ENCODE assay signal across 1 cellular context in the genomic region with DNA sequence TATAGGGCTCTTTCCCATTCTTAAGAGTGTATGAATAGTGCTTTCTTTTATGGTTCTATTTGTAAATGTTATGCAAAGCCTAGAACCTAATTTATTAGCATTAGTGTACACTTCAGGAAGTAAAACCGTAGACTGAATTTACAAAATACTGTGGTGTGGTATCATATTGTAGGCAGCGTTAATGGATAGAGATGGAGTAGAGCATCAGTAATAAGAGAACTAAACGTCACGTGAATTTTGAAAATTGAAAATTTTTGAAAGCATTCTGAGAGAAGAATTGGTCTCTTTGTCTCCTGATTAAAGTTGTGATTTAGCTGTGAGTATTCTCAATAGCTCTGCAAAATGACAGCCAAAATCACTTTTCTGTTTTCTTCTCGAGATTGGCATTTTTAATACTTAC.
TF ChIP-seq lines count a peak whose summit lies in the region.

No MANE protein-coding gene starts in this region.

TF ChIP-seq in GM23338, 12 proteins besides CTCF, POLR2A, EP300 and RAD21:
- TF ChIP-seq, protein P1, sequence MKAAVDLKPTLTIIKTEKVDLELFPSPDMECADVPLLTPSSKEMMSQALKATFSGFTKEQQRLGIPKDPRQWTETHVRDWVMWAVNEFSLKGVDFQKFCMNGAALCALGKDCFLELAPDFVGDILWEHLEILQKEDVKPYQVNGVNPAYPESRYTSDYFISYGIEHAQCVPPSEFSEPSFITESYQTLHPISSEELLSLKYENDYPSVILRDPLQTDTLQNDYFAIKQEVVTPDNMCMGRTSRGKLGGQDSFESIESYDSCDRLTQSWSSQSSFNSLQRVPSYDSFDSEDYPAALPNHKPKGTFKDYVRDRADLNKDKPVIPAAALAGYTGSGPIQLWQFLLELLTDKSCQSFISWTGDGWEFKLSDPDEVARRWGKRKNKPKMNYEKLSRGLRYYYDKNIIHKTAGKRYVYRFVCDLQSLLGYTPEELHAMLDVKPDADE (IDR thresholded peaks at IDR 0.05) = no peak
- TF ChIP-seq NANOG (IDR thresholded peaks at IDR 0.05; ENCODE audit: borderline replicate concordance) (no peak), JUNB (IDR thresholded peaks at IDR 0.05; ENCODE audit: unreplicated experiment) (no peak), EZH2phosphoT487 (IDR thresholded peaks at IDR 0.05; ENCODE audit: unreplicated experiment) (no peak), STAT1 (IDR thresholded peaks at IDR 0.05; ENCODE audit: unreplicated experiment) (no peak), CREB1 (CRISPR knock-in tag; IDR thresholded peaks at IDR 0.05; ENCODE audit: low read depth) (no peak), POLR2AphosphoS5 (IDR thresholded peaks at IDR 0.05; ENCODE audit: low read depth) (no peak), EZH2 (IDR thresholded peaks at IDR 0.05; ENCODE audit: low read depth, unreplicated experiment) (no peak), ZNF114 (CRISPR knock-in tag; IDR thresholded peaks at IDR 0.05) (no peak)
- TF ChIP-seq, protein P2, sequence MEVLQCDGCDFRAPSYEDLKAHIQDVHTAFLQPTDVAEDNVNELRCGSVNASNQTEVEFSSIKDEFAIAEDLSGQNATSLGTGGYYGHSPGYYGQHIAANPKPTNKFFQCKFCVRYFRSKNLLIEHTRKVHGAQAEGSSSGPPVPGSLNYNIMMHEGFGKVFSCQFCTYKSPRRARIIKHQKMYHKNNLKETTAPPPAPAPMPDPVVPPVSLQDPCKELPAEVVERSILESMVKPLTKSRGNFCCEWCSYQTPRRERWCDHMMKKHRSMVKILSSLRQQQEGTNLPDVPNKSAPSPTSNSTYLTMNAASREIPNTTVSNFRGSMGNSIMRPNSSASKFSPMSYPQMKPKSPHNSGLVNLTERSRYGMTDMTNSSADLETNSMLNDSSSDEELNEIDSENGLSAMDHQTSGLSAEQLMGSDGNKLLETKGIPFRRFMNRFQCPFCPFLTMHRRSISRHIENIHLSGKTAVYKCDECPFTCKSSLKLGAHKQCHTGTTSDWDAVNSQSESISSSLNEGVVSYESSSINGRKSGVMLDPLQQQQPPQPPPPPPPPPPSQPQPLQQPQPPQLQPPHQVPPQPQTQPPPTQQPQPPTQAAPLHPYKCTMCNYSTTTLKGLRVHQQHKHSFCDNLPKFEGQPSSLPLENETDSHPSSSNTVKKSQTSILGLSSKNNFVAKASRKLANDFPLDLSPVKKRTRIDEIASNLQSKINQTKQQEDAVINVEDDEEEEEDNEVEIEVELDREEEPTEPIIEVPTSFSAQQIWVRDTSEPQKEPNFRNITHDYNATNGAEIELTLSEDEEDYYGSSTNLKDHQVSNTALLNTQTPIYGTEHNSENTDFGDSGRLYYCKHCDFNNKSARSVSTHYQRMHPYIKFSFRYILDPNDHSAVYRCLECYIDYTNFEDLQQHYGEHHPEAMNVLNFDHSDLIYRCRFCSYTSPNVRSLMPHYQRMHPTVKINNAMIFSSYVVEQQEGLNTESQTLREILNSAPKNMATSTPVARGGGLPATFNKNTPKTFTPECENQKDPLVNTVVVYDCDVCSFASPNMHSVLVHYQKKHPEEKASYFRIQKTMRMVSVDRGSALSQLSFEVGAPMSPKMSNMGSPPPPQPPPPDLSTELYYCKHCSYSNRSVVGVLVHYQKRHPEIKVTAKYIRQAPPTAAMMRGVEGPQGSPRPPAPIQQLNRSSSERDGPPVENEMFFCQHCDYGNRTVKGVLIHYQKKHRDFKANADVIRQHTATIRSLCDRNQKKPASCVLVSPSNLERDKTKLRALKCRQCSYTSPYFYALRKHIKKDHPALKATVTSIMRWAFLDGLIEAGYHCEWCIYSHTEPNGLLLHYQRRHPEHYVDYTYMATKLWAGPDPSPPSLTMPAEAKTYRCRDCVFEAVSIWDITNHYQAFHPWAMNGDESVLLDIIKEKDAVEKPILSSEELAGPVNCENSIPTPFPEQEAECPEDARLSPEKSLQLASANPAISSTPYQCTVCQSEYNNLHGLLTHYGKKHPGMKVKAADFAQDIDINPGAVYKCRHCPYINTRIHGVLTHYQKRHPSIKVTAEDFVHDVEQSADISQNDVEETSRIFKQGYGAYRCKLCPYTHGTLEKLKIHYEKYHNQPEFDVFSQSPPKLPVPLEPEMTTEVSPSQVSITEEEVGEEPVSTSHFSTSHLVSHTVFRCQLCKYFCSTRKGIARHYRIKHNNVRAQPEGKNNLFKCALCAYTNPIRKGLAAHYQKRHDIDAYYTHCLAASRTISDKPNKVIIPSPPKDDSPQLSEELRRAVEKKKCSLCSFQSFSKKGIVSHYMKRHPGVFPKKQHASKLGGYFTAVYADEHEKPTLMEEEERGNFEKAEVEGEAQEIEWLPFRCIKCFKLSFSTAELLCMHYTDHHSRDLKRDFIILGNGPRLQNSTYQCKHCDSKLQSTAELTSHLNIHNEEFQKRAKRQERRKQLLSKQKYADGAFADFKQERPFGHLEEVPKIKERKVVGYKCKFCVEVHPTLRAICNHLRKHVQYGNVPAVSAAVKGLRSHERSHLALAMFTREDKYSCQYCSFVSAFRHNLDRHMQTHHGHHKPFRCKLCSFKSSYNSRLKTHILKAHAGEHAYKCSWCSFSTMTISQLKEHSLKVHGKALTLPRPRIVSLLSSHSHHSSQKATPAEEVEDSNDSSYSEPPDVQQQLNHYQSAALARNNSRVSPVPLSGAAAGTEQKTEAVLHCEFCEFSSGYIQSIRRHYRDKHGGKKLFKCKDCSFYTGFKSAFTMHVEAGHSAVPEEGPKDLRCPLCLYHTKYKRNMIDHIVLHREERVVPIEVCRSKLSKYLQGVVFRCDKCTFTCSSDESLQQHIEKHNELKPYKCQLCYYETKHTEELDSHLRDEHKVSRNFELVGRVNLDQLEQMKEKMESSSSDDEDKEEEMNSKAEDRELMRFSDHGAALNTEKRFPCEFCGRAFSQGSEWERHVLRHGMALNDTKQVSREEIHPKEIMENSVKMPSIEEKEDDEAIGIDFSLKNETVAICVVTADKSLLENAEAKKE (CRISPR knock-in tag; IDR thresholded peaks at IDR 0.05) = no peak
